ENCODE assay signal across 17 cellular contexts in the genomic region with DNA sequence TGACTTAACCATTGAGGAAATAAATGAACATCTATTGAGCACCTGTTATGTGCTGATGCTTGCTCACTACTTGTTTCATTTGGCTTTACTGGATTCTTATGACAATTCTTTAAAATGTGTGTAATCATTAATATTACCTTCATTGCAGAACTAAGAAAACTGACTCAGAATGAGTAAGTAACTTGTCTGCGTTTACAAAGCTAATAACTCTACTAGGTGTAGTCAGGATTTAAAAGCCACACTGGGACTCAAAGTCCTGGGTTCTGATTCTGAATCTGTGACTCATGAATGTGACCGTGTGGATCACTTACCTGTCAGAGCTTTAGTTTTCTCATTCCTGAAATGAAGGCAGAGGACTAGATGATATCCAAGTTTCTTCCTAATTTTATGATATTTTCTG. TPM values are rescaled to one million over a fixed set of nuclear protein-coding genes. Genes with fewer than 3 reads are reported as not detected.
A peak's percentile ranks its signal among the peaks of the same experiment; 100 is the strongest.
DNase-seq lines count a peak whose midpoint lies in the region; ATAC-seq and TF ChIP-seq lines count a peak whose summit lies in the region.
"Had no signal": no experiment of that assay in that cellular context is flagged by ENCODE, and none has a peak within 500 bp of the region (broad histone marks: within the 10 kb centered on the region; RNA-seq: fewer than 3 reads in every experiment).

No MANE protein-coding gene starts in this region.

- peak; percentile 26 for DNase-seq in ELR (ENCODE audit: low read depth)
- DNase-seq in RWPE2 (ENCODE audit: low spot score) = no peak
- peak; percentile 33 for DNase-seq in epithelial cell of prostate (ENCODE audit: low read depth, low spot score)
- DNase-seq in kidney tubule cell (ENCODE audit: low spot score) = peak; percentile 92
- no peak for DNase-seq in stimulated activated CD4-positive, alpha-beta T cell treated with anti-CD3 and anti-CD28 coated beads, Interleukin-4, amount 100 ng/mL, for 1 hour
- no peak for DNase-seq in activated naive CD8-positive, alpha-beta T cell treated with anti-CD3 and anti-CD28 coated beads for 36 hours
- DNase-seq: CD8-positive, alpha-beta T cell; COR-L47; GOT3; H9 had no signal

- no peak overlapping the region for H3K4me3 ChIP-seq in RWPE2 (ENCODE audit: severe bottlenecking)
- H3K4me3 ChIP-seq: K562 had no signal

- no peak overlapping the region for H3K27ac Mint-ChIP-seq in activated naive CD8-positive, alpha-beta T cell treated with anti-CD3 and anti-CD28 coated beads for 36 hours
- H3K27ac Mint-ChIP-seq: CD14-positive monocyte; CD8-positive, alpha-beta T cell; H9 had no signal

- no peak for TF ChIP-seq CTCF in RWPE2 (IDR thresholded peaks at IDR 0.05; ENCODE audit: poor library complexity, severe bottlenecking)

- H3K36me3 Mint-ChIP-seq in activated naive CD8-positive, alpha-beta T cell treated with anti-CD3 and anti-CD28 coated beads for 36 hours = no peaks in the 10 kb centered on the region
- H3K36me3 Mint-ChIP-seq: CD14-positive monocyte; CD8-positive, alpha-beta T cell had no signal

- H3K4me1 ChIP-seq in RWPE2 (ENCODE audit: insufficient read depth, poor library complexity, severe bottlenecking) = no peaks in the 10 kb centered on the region

- no peaks in the 10 kb centered on the region for H3K4me1 Mint-ChIP-seq in activated naive CD8-positive, alpha-beta T cell treated with anti-CD3 and anti-CD28 coated beads for 36 hours
- H3K4me1 Mint-ChIP-seq: CD14-positive monocyte had no signal

- H3K27me3 Mint-ChIP-seq in activated naive CD8-positive, alpha-beta T cell treated with anti-CD3 and anti-CD28 coated beads for 36 hours = peaks cover 6% of the 10 kb centered on the region

- H3K4me3 Mint-ChIP-seq in activated naive CD8-positive, alpha-beta T cell treated with anti-CD3 and anti-CD28 coated beads for 36 hours = no peak overlapping the region
- H3K4me3 Mint-ChIP-seq: CD14-positive monocyte; CD8-positive, alpha-beta T cell; H9 had no signal

- peak; percentile 60 for ATAC-seq in RWPE2 (ENCODE audit: low read depth)
- no peak for ATAC-seq in HG03571 (IDR thresholded peaks at IDR 0.05; ENCODE audit: unreplicated experiment)
- no peak for ATAC-seq in GM21529 (IDR thresholded peaks at IDR 0.05; ENCODE audit: unreplicated experiment)
- ATAC-seq: CD8-positive, alpha-beta T cell; K562 had no signal

- no peaks in the 10 kb centered on the region for H3K27me3 ChIP-seq in RWPE2 (ENCODE audit: insufficient read depth, poor library complexity, severe bottlenecking)

- H3K36me3 ChIP-seq in RWPE2 (ENCODE audit: low read depth) = no peaks in the 10 kb centered on the region

- H3K9me3 Mint-ChIP-seq in activated naive CD8-positive, alpha-beta T cell treated with anti-CD3 and anti-CD28 coated beads for 36 hours = no peaks in the 10 kb centered on the region
- H3K9me3 Mint-ChIP-seq: CD14-positive monocyte; CD8-positive, alpha-beta T cell; H9 had no signal

- H3K27ac ChIP-seq in RWPE2 (ENCODE audit: poor library complexity, severe bottlenecking) = peak overlapping the region; percentile 37
- peak overlapping the region; percentile 77 for H3K27ac ChIP-seq in epithelial cell of prostate
- H3K27ac ChIP-seq: HL-60 had no signal

- H3K9me3 ChIP-seq in RWPE2 (ENCODE audit: severe bottlenecking) = no peaks in the 10 kb centered on the region

RNA-seq across cellular contexts. Expression of a gene that starts 23.4 kb away (rescaled TPM):
- not detected for total RNA-seq in activated naive CD8-positive, alpha-beta T cell treated with anti-CD3 and anti-CD28 coated beads for 36 hours
- total RNA-seq: A673; CD8-positive, alpha-beta T cell; G401 had no signal

Comparison
In these comparisons a context has a peak if more than half of its experiments do, and no peak if none do; other contexts are left out.
1. DNase-seq: peak in ELR (single experiment), epithelial cell of prostate (single experiment) and kidney tubule cell (single experiment); none in RWPE2 (single experiment), stimulated activated CD4-positive, alpha-beta T cell treated with anti-CD3 and anti-CD28 coated beads, Interleukin-4, amount 100 ng/mL, for 1 hour (single experiment) and activated naive CD8-positive, alpha-beta T cell treated with anti-CD3 and anti-CD28 coated beads for 36 hours (single experiment).